9 cellular contexts compared by ENCODE assay signal in the genomic region with DNA sequence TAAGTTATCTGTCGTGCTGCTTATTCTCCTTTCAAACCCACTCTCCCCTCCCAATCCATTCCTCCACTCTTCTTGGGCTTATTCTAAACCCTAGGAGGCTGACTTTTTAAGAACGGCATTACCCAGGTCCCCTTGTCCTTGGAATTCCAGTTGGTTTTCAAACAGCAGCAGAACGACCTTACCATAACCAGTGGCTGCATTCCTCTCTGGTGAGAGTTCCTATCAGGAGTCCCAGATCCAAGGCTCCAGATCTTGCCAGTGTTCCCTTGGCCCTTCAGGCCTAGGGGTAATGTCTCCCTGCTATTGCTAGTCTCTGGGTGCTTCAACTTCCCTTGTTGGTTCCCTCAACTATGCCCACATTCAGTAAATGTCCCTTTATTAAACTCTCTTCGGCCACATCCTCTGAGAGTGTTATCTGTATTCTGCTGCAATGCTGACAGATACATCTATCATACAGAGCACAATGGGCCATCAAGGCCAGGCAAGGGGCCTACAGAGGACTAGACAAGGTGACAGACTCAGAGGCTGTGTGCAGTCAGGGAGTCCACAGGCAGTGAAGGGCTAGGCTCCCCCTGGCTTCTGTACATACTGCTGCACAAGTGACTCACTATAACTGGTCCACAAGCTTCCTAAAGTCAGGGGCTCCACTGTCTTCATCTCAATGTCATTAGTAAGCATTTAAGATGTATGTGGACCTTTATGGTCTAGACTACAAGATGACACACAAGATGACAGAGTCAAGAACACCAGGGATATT. TPM values are rescaled to one million over a fixed set of nuclear protein-coding genes. Genes with fewer than 3 reads are reported as not detected.
DNase-seq lines count a peak whose midpoint lies in the region; ATAC-seq and TF ChIP-seq lines count a peak whose summit lies in the region.
"Had no signal": no experiment of that assay in that cellular context is flagged by ENCODE, and none has a peak within 500 bp of the region (broad histone marks: within the 10 kb centered on the region; RNA-seq: fewer than 3 reads in every experiment).

No MANE protein-coding gene starts in this region.

- H3K4me3 Mint-ChIP-seq in CD8-positive, alpha-beta memory T cell, result peak overlapping the region in 2 of 7 donors; percentile 49 to 55
- H3K4me3 Mint-ChIP-seq in naive B cell (peak overlapping the region in 4 of 8 donors; percentile 2 to 73 (median 25)), endothelial cell (ENCODE audit: unreplicated experiment) (no peak overlapping the region)

- H3K27ac ChIP-seq in CD8-positive, alpha-beta memory T cell (ENCODE audit: low read depth, low read length), result no peak overlapping the region

- H3K4me1 Mint-ChIP-seq in CD8-positive, alpha-beta memory T cell, result peaks cover 74 to 86% (median 86%) of the 10 kb centered on the region in 3 donors
- peaks cover 58 to 82% (median 72%) of the 10 kb centered on the region in 3 donors for H3K4me1 Mint-ChIP-seq in naive B cell
- peaks cover 45% of the 10 kb centered on the region for H3K4me1 Mint-ChIP-seq in endothelial cell (ENCODE audit: unreplicated experiment)

- H3K36me3 ChIP-seq in CD8-positive, alpha-beta memory T cell (ENCODE audit: insufficient read depth, low read length), result no peaks in the 10 kb centered on the region

- in situ Hi-C loops in astrocyte of the cerebellum (cut with HindIII; ENCODE audit: low sequenced_read_pairs), result no loop called here

- no peaks in the 10 kb centered on the region for H3K9me3 Mint-ChIP-seq in CD8-positive, alpha-beta memory T cell
- H3K9me3 Mint-ChIP-seq in naive B cell (no peaks in the 10 kb centered on the region), endothelial cell (ENCODE audit: unreplicated experiment) (no peaks in the 10 kb centered on the region)

- ATAC-seq in GM21786 (IDR thresholded peaks at IDR 0.05; ENCODE audit: unreplicated experiment), result peak; percentile 29
- ATAC-seq in naive B cell (ENCODE audit: low read depth in 2 of 2), result no peak
- ATAC-seq in GM21528 (IDR thresholded peaks at IDR 0.05; ENCODE audit: low FRiP score, unreplicated experiment), result no peak

- TF ChIP-seq CTCF in astrocyte of the cerebellum (IDR thresholded peaks at IDR 0.05; ENCODE audit: low read depth, low read length, missing control alignments) (peak; percentile 23), endothelial cell (IDR thresholded peaks at IDR 0.05; ENCODE audit: unreplicated experiment) (no peak)

- POLR2A ChIA-PET in CD8-positive, alpha-beta memory T cell (lab: Charles Lee), result no interaction called here

- peak overlapping the region; percentile 49 to 97 (median 84) for H3K27ac Mint-ChIP-seq in CD8-positive, alpha-beta memory T cell
- H3K27ac Mint-ChIP-seq in naive B cell, result peak overlapping the region in 5 of 6 donors; percentile 0 to 92 (median 79)
- H3K27ac Mint-ChIP-seq in endothelial cell (ENCODE audit: unreplicated experiment), result no peak overlapping the region

- CTCF ChIA-PET in CD8-positive, alpha-beta memory T cell (lab: Charles Lee), result no interaction called here

- peaks cover 64% of the 10 kb centered on the region for H3K4me1 ChIP-seq in CD8-positive, alpha-beta memory T cell (ENCODE audit: insufficient read depth, low read length)

- peaks cover 0 to 2% of the 10 kb centered on the region in 2 donors for H3K27me3 Mint-ChIP-seq in CD8-positive, alpha-beta memory T cell
- H3K27me3 Mint-ChIP-seq in naive B cell (no peaks in the 10 kb centered on the region), endothelial cell (ENCODE audit: unreplicated experiment) (peaks cover 2% of the 10 kb centered on the region)

- no peaks in the 10 kb centered on the region for H3K27me3 ChIP-seq in CD8-positive, alpha-beta memory T cell (ENCODE audit: insufficient read depth, low read length, poor library complexity, severe bottlenecking)

- H3K36me3 Mint-ChIP-seq in CD8-positive, alpha-beta memory T cell, result peaks cover 0 to 36% (median 6%) of the 10 kb centered on the region in 3 donors
- peaks cover 3 to 6% of the 10 kb centered on the region in 2 donors for H3K36me3 Mint-ChIP-seq in naive B cell
- peaks cover 5% of the 10 kb centered on the region for H3K36me3 Mint-ChIP-seq in endothelial cell (ENCODE audit: low read depth, unreplicated experiment)

- H3K4me3 ChIP-seq in CD8-positive, alpha-beta memory T cell (ENCODE audit: low read length), result no peak overlapping the region
- H3K4me3 ChIP-seq in astrocyte of the cerebellum (ENCODE audit: low read depth, low read length), result no peak overlapping the region

- no peak for DNase-seq in CD8-positive, alpha-beta memory T cell
- DNase-seq in astrocyte of the cerebellum (ENCODE audit: low read depth) (no peak), naive B cell (no peak), NCI-H82 treated with DMSO at 0.1 percent for 48 hours (lab: John Stamatoyannopoulos, UW; ENCODE audit: unreplicated experiment) (no peak), inferior parietal cortex (ENCODE audit: extremely low spot score) (no peak), endothelial cell (ENCODE audit: low spot score) (no peak)
- DNase-seq: NCI-H446 had no signal

- H3K9me3 ChIP-seq in CD8-positive, alpha-beta memory T cell (ENCODE audit: low read length), result no peaks in the 10 kb centered on the region

RNA-seq across cellular contexts. Expression of gene LYSMD2, which starts 10.1 kb away (rescaled TPM):
- total RNA-seq in CD8-positive, alpha-beta memory T cell, result 10 to 100 TPM; 25.1 TPM
- 70.5 TPM for polyA plus RNA-seq in CD8-positive, alpha-beta memory T cell
- polyA plus RNA-seq in naive B cell (ENCODE audit: low read depth in 6 of 6), result 100 to 1,000 TPM in 1 of 6 donors, 10 to 100 TPM in 5; 56.6 to 120 (median 84.1) TPM
- 14.5 TPM for total RNA-seq in endothelial cell (ENCODE audit: unreplicated experiment)

RNA-seq across cellular contexts. Expression of gene TMOD2, which starts 24.1 kb away (rescaled TPM):
- total RNA-seq in CD8-positive, alpha-beta memory T cell, result 10 to 100 TPM in 1 of 2 experiments, 1 to 10 TPM in 1; 8.6 to 10.0 TPM
- polyA plus RNA-seq in CD8-positive, alpha-beta memory T cell, result 3.1 TPM
- polyA plus RNA-seq in naive B cell (ENCODE audit: low read depth in 6 of 6), result 1 to 10 TPM; 1.4 to 4.1 (median 2.2) TPM
- 118 TPM for total RNA-seq in endothelial cell (ENCODE audit: unreplicated experiment)

RNA-seq across cellular contexts. Expression of gene SCG3, which starts 46.0 kb away (rescaled TPM):
- total RNA-seq in CD8-positive, alpha-beta memory T cell, result not detected
- polyA plus RNA-seq in CD8-positive, alpha-beta memory T cell, result not detected
- not detected for polyA plus RNA-seq in naive B cell (ENCODE audit: low read depth in 6 of 6)
- total RNA-seq in endothelial cell (ENCODE audit: unreplicated experiment), result 37.0 TPM

Comparison
In these comparisons a context has a peak if more than half of its experiments do, and no peak if none do; other contexts are left out.
1. RNA of gene TMOD2, which starts 24.1 kb away (total RNA-seq): 118 TPM in endothelial cell (single experiment); 8.6 to 10.0 TPM in CD8-positive, alpha-beta memory T cell; every median in the first group is over 10 times any median in the second.
2. RNA of gene SCG3, which starts 46.0 kb away (total RNA-seq): 37.0 TPM in endothelial cell (single experiment); not detected in CD8-positive, alpha-beta memory T cell; every median in the first group is over 10 times any median in the second.